In the genomic region with DNA sequence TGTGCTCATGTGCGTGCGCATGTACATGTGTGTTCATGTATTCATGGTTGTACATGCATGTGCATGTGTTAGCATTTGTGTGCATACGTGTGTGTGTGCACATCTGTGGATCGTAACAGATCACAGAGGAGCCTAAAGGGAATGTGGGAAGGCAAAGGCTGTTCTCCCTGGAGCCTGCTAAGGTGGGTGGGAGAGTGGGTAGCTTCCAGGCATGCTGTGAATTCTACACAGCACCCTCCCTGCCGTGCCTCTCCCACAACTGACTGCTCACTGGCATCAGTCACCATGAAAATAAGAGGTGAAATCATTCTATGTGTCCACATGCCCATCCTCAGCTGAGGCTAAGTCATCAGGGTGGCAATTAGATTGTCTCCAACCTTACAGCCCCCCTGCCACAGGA, we compare ENCODE assay signal across 6 cellular contexts.
"Had no signal": no experiment of that assay in that cellular context is flagged by ENCODE, and none has a peak within 500 bp of the region (broad histone marks: within the 10 kb centered on the region; RNA-seq: fewer than 3 reads in every experiment).

No MANE protein-coding gene starts in this region.

- H3K36me3 ChIP-seq: HAP-1 had no signal

- H2AFZ ChIP-seq: GM23248 had no signal

- H3K9ac ChIP-seq: GM23248 had no signal

- H3K9me3 ChIP-seq: HAP-1 had no signal

- DNase-seq: GM23248, GOT3, H7, KBM-7 had no signal

- H3K27ac ChIP-seq: GM23248 had no signal

- H3K4me1 ChIP-seq: HAP-1 had no signal

- H3K4me3 ChIP-seq: GM23248, HAP-1 had no signal

- ATAC-seq: HCT116 had no signal
